ENCODE assay signal across 19 cellular contexts in the genomic region with DNA sequence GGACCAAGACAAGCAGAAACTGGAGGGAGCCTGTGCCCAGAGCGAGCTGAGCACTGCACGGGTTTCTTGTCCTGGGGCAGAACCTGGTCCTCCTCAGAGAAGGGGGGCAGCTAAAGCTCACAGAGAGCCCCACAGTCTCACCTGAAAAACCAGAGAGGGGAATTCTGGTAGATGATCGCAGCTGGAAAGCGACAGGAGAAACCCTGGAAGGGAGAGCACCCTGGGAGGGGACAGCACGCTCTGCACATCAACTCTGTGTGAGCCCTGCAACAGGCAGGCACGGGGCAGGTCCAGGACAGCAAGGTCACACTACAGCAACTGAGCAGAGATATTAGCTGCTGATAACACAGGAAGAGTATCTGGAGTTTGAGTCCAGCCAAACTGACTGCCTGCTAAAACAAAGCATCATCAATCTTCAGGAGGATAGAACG. TPM values are rescaled to one million over a fixed set of nuclear protein-coding genes. Genes with fewer than 3 reads are reported as not detected.
DNase-seq lines count a peak whose midpoint lies in the region; ATAC-seq and TF ChIP-seq lines count a peak whose summit lies in the region.
"Had no signal": no experiment of that assay in that cellular context is flagged by ENCODE, and none has a peak within 500 bp of the region (broad histone marks: within the 10 kb centered on the region; RNA-seq: fewer than 3 reads in every experiment).

No MANE protein-coding gene starts in this region.

- TF ChIP-seq CTCF in SK-N-SH (IDR thresholded peaks at IDR 0.05) (no peak), endodermal cell (conservative IDR thresholded peaks at IDR 0.05) (no peak), thyroid gland (IDR thresholded peaks at IDR 0.05) (no peak), foreskin fibroblast (IDR thresholded peaks at IDR 0.05; ENCODE audit: low read depth, low read length) (no peak), GM13976 (IDR thresholded peaks at IDR 0.05; ENCODE audit: borderline replicate concordance, control extremely low read depth, extremely low read depth, insufficient read depth, missing control alignments) (no peak)

- H3K27ac ChIP-seq in SK-N-SH (ENCODE audit: low read depth in 2 of 2, low read length in 1 of 2) (peak overlapping the region in 1 of 2 experiments; percentile 82; a peak in 2 of 4 replicates), endodermal cell (ENCODE audit: low read depth, low read length) (no peak overlapping the region), mesodermal cell (ENCODE audit: low read depth, low read length, severe bottlenecking) (peak overlapping the region; percentile 23), thyroid gland (peak overlapping the region in 2 of 3 donors; percentile 31 to 51)
- H3K27ac ChIP-seq: BLaER1 treated with 17β-estradiol and CSF1 and Interleukin-3, amounts not matched to agents 10 nM and 100 nM had no signal

- H3K79me2 ChIP-seq in SK-N-SH (ENCODE audit: insufficient read depth), result peaks cover 98% of the 10 kb centered on the region

- in situ Hi-C loops in GM13976 (cut with MboI; ENCODE audit: low sequenced_read_pairs, unreplicated experiment), result no loop called here

- POLR2A ChIA-PET in SK-N-SH (lab: Yijun Ruan, JAX), result interaction anchor here (0.7 kb wide), 1 partner anchor 17 kb away, joined by 3 read pairs; no protein-coding TSS in a partner anchor

- no peak for TF ChIP-seq RAD21 in SK-N-SH (IDR thresholded peaks at IDR 0.05; ENCODE audit: low read length)

- H3K36me3 ChIP-seq in SK-N-SH (replicated peaks in 1 of 2; ENCODE audit: control insufficient read depth in 1 of 2, insufficient read depth in 2 of 2, low read length in 1 of 2) (peaks cover 0 to 2% of the 10 kb centered on the region in 2 experiments), endodermal cell (ENCODE audit: control insufficient read depth, insufficient read depth, low read length) (peaks cover 21% of the 10 kb centered on the region), mesodermal cell (ENCODE audit: control insufficient read depth, insufficient read depth, low read length) (no peaks in the 10 kb centered on the region), thyroid gland (no peaks in the 10 kb centered on the region)

- no peak overlapping the region for H3K9ac ChIP-seq in SK-N-SH
- no peak overlapping the region for H3K9ac ChIP-seq in endodermal cell (ENCODE audit: extremely low read depth, low read length, poor library complexity, severe bottlenecking)
- H3K9ac ChIP-seq: BLaER1 treated with 17β-estradiol and CSF1 and Interleukin-3, amounts not matched to agents 10 nM and 100 nM had no signal

- no peak for ATAC-seq in GM18517 (IDR thresholded peaks at IDR 0.05; ENCODE audit: unreplicated experiment)

- H3K4me1 ChIP-seq in SK-N-SH (ENCODE audit: control insufficient read depth in 1 of 2, insufficient read depth in 2 of 2, low read depth in 1 of 2, low read length in 1 of 2) (peaks cover 4 to 77% of the 10 kb centered on the region in 2 experiments; a peak in 3 of 4 replicates), endodermal cell (ENCODE audit: control insufficient read depth, insufficient read depth, low read length) (peaks cover 6% of the 10 kb centered on the region), mesodermal cell (ENCODE audit: control insufficient read depth, insufficient read depth, low read length, poor library complexity, severe bottlenecking) (peaks cover 24% of the 10 kb centered on the region), thyroid gland (peaks cover 41 to 65% of the 10 kb centered on the region in 2 donors)

- H3K9me3 ChIP-seq in SK-N-SH (no peaks in the 10 kb centered on the region), endodermal cell (ENCODE audit: control insufficient read depth, low read length) (no peaks in the 10 kb centered on the region), mesodermal cell (ENCODE audit: control insufficient read depth, low read length) (no peaks in the 10 kb centered on the region), thyroid gland (no peaks in the 10 kb centered on the region)
- H3K9me3 ChIP-seq: BLaER1 treated with 17β-estradiol and CSF1 and Interleukin-3, amounts not matched to agents 10 nM and 100 nM had no signal

- no peak for TF ChIP-seq EP300 in SK-N-SH (IDR thresholded peaks at IDR 0.05; ENCODE audit: borderline replicate concordance in 1 of 2, low read depth in 1 of 2, low read length in 1 of 2)

- H3F3A ChIP-seq in SK-N-SH (replicated peaks; ENCODE audit: insufficient read depth), result peaks cover 9% of the 10 kb centered on the region

- no peaks in the 10 kb centered on the region for H3K27me3 ChIP-seq in SK-N-SH (ENCODE audit: insufficient read depth)
- H3K27me3 ChIP-seq in endodermal cell (ENCODE audit: control insufficient read depth, insufficient read depth, low read length, poor library complexity, severe bottlenecking), result no peaks in the 10 kb centered on the region
- H3K27me3 ChIP-seq in thyroid gland, result no peaks in the 10 kb centered on the region

- DNase-seq in SK-N-SH, result peak; percentile 68
- DNase-seq in endodermal cell, result no peak
- no peak for DNase-seq in thyroid gland
- no peak for DNase-seq in foreskin fibroblast
- no peak for DNase-seq in MV-4-11 (lab: John Stamatoyannopoulos, UW)
- DNase-seq in GM13976 (ENCODE audit: low spot score), result no peak
- DNase-seq: DMS79 treated with DMSO at 0.1 percent for 48 hours, HCEC 1CT, KBM-7, NCI-H1417, NCI-H187, NCI-H2107, NCI-H510A treated with DMSO at 0.1 percent for 48 hours, NCI-H82, OCI-M1, SHP77 had no signal

- peaks cover 22% of the 10 kb centered on the region for H3K4me1 Mint-ChIP-seq in endodermal cell

- peaks cover 91% of the 10 kb centered on the region for H4K20me1 ChIP-seq in SK-N-SH (ENCODE audit: insufficient read depth)

- H3K36me3 Mint-ChIP-seq in endodermal cell (ENCODE audit: low read depth), result peaks cover 19% of the 10 kb centered on the region

- 80% methylated on average over 7 of the region's 7 CpGs for WGBS in SK-N-SH (ENCODE audit: low lambda C conversion rate)
- WGBS in endodermal cell (ENCODE audit: insufficient coverage in 1 of 2, insufficient read length in 1 of 2), 2 experiments, result 93 to 96% methylated on average over 6 to 7 of the region's 7 CpGs
- 90 to 94% methylated on average over 4 to 5 of the region's 7 CpGs for WGBS in mesodermal cell (ENCODE audit: insufficient coverage in 2 of 2), 2 experiments
- 64 to 84% methylated on average over 7 of the region's 7 CpGs for WGBS in thyroid gland, 2 donors

- TF ChIP-seq POLR2A in thyroid gland (IDR thresholded peaks at IDR 0.05), result peak in 1 of 2 donors; percentile 20

- intact Hi-C loops in thyroid gland (cut with DNase I), result no loop called here

- no peaks in the 10 kb centered on the region for H3K9me2 ChIP-seq in SK-N-SH

- no peak overlapping the region for H3K4me3 Mint-ChIP-seq in endodermal cell

- peak overlapping the region; percentile 8 for H3K27ac Mint-ChIP-seq in endodermal cell

- no peak overlapping the region; the same call in 1 of the 2 replicates for H3K4me2 ChIP-seq in SK-N-SH
- H3K4me2 ChIP-seq: BLaER1 treated with 17β-estradiol and CSF1 and Interleukin-3, amounts not matched to agents 10 nM and 100 nM had no signal

- H3K4me3 ChIP-seq in SK-N-SH (ENCODE audit: low read depth in 2 of 2, low read length in 1 of 2) (no peak overlapping the region), endodermal cell (ENCODE audit: low read length) (no peak overlapping the region), mesodermal cell (ENCODE audit: extremely low read depth, insufficient read depth, low read length, poor library complexity, severe bottlenecking) (no peak overlapping the region), thyroid gland (replicated peaks in 1 of 3) (no peak overlapping the region), foreskin fibroblast (ENCODE audit: low read depth in 1 of 2, low read length in 2 of 2) (no peak overlapping the region)
- H3K4me3 ChIP-seq: BLaER1 treated with 17β-estradiol and CSF1 and Interleukin-3, amounts not matched to agents 10 nM and 100 nM had no signal

- H2AFZ ChIP-seq in SK-N-SH (ENCODE audit: low read depth), result no peak overlapping the region

- H3K27me3 Mint-ChIP-seq in endodermal cell (ENCODE audit: insufficient read depth), result no peaks in the 10 kb centered on the region

- H3K9me3 Mint-ChIP-seq in endodermal cell, result no peaks in the 10 kb centered on the region

- CTCF ChIA-PET in SK-N-SH (lab: Yijun Ruan, JAX), result no interaction called here

TF ChIP-seq in SK-N-SH, 30 proteins besides CTCF, POLR2A, EP300 and RAD21:
- TF ChIP-seq CHD2 (IDR thresholded peaks at IDR 0.05; ENCODE audit: low read length, partially characterized antibody) (peak; percentile 13), GABPA (IDR thresholded peaks at IDR 0.05; ENCODE audit: low read depth) (no peak), GATA2 (CRISPR knock-in tag; IDR thresholded peaks at IDR 0.05) (peak; percentile 89), FOXJ3 (CRISPR knock-in tag; IDR thresholded peaks at IDR 0.05) (0 out of 2 replicates have a peak, but pooled peaks have one; percentile 48), MXI1 (IDR thresholded peaks at IDR 0.05; ENCODE audit: low read depth, low read length) (peak; percentile 58; the same call in 1 of the 2 replicates)
- TF ChIP-seq, protein P1, sequence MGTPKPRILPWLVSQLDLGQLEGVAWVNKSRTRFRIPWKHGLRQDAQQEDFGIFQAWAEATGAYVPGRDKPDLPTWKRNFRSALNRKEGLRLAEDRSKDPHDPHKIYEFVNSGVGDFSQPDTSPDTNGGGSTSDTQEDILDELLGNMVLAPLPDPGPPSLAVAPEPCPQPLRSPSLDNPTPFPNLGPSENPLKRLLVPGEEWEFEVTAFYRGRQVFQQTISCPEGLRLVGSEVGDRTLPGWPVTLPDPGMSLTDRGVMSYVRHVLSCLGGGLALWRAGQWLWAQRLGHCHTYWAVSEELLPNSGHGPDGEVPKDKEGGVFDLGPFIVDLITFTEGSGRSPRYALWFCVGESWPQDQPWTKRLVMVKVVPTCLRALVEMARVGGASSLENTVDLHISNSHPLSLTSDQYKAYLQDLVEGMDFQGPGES (IDR thresholded peaks at IDR 0.05; ENCODE audit: low read depth, low read length), result no peak
- TF ChIP-seq, protein P2, sequence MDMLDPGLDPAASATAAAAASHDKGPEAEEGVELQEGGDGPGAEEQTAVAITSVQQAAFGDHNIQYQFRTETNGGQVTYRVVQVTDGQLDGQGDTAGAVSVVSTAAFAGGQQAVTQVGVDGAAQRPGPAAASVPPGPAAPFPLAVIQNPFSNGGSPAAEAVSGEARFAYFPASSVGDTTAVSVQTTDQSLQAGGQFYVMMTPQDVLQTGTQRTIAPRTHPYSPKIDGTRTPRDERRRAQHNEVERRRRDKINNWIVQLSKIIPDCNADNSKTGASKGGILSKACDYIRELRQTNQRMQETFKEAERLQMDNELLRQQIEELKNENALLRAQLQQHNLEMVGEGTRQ (IDR thresholded peaks at IDR 0.05; ENCODE audit: borderline replicate concordance, low read depth, low read length), result no peak
TF ChIP-seq in SK-N-SH: peak in this region for 4.

RNA-seq across cellular contexts. Expression of a gene that starts 18.2 kb away (rescaled TPM):
- 5.6 and 5.7 TPM in 2 replicates for polyA plus RNA-seq in SK-N-SH (2012; rRNA removed)
- polyA plus RNA-seq in SK-N-SH (2012; cell fraction: cytosol; rRNA removed), result 5.4 and 5.9 TPM in 2 replicates
- polyA plus RNA-seq in SK-N-SH (2012; cell fraction: nucleus; rRNA removed), result 22.8 and 27.5 TPM in 2 replicates
- 10 to 100 TPM; 27.3 to 33.7 TPM for total RNA-seq in endodermal cell
- polyA plus RNA-seq in endodermal cell (2013, experiment 1 of 2), result 32.5 TPM
- polyA plus RNA-seq in endodermal cell (2013, experiment 2 of 2), result 30.0 TPM
- polyA plus RNA-seq in mesodermal cell (2013, experiment 1 of 2), result 21.6 TPM
- 18.5 TPM for polyA plus RNA-seq in mesodermal cell (2013, experiment 2 of 2)
- 10 to 100 TPM; 23.0 to 70.0 (median 27.6) TPM for total RNA-seq in thyroid gland
